Comparison of ENCODE assay signal across 1 cellular context in genomic region chr10:71319800-71320392, GRCh38.
TF ChIP-seq lines count a peak whose summit lies in the region.

No MANE protein-coding gene starts in this region.

TF ChIP-seq in A549, 52 proteins besides CTCF, POLR2A, EP300 and RAD21 (continued from another document):
- TF ChIP-seq REST (IDR thresholded peaks at IDR 0.05), result no peak
TF ChIP-seq in A549: peak in this region for 0.
